ENCODE assay signal across 30 cellular contexts in genomic region chr6:80233955-80234354, GRCh38.
"Had no signal": no experiment of that assay in that cellular context is flagged by ENCODE, and none has a peak within 500 bp of the region (broad histone marks: within the 10 kb centered on the region; RNA-seq: fewer than 3 reads in every experiment).

No MANE protein-coding gene starts in this region.

- ATAC-seq: activated CD4-positive, CD25-positive, alpha-beta regulatory T cell treated with anti-CD3 and anti-CD28 coated beads, Interleukin-2, amount 50 U/mL, for 24 hours; activated CD8-positive, alpha-beta T cell treated with anti-CD3 and anti-CD28 coated beads for 36 hours; activated T-cell treated with anti-CD3 and anti-CD28 coated beads, Interleukin-2, amount 50 U/mL, for 4 hours; activated T-helper 17 cell treated with anti-CD3 and anti-CD28 coated beads, Interleukin-2, amount 50 U/mL, for 72 hours; gastroesophageal sphincter had no signal

- H3K36me3 ChIP-seq: brain microvascular endothelial cell, colonic mucosa, esophagus squamous epithelium, gastroesophageal sphincter had no signal

- H3K4me3 ChIP-seq: colonic mucosa, esophagus squamous epithelium, gastroesophageal sphincter had no signal

- FAIRE-seq: bronchial epithelial cell, endometrium, endothelial cell of umbilical vein had no signal

- H3K4me3 Mint-ChIP-seq: activated B cell treated with CpG ODN at 0.5 μM for 24 hours; activated CD8-positive, alpha-beta T cell treated with anti-CD3 and anti-CD28 coated beads for 36 hours; activated naive CD8-positive, alpha-beta T cell; activated T-cell treated with anti-CD3 and anti-CD28 coated beads, Interleukin-2, amount 50 U/mL, for 4 hours; activated T-helper 17 cell treated with anti-CD3 and anti-CD28 coated beads, Interleukin-2, amount 50 U/mL, for 72 hours had no signal

- H3K27me3 Mint-ChIP-seq: activated B cell treated with CpG ODN at 0.5 μM for 24 hours; activated CD8-positive, alpha-beta T cell treated with anti-CD3 and anti-CD28 coated beads for 36 hours; activated naive CD8-positive, alpha-beta T cell; activated T-helper 17 cell treated with anti-CD3 and anti-CD28 coated beads, Interleukin-2, amount 50 U/mL, for 72 hours had no signal

- DNase-seq: activated B cell treated with CpG ODN at 0.5 μM for 24 hours; activated CD4-positive, alpha-beta T cell treated with anti-CD3 and anti-CD28 coated beads for 48 hours; activated CD4-positive, alpha-beta T cell treated with anti-CD3 and anti-CD28 coated beads, Interleukin-2, amount 50 U/mL, for 1 hour; activated CD4-positive, alpha-beta T cell treated with anti-CD3 and anti-CD28 coated beads, Interleukin-2, amount 50 U/mL, for 48 hours; activated CD8-positive, alpha-beta memory T cell treated with anti-CD3 and anti-CD28 coated beads for 24 hours; activated CD8-positive, alpha-beta T cell treated with anti-CD3 and anti-CD28 coated beads for 36 hours; activated effector memory CD4-positive, alpha-beta T cell treated with Interleukin-2 at 50 U/mL for 16 hours; activated gamma-delta T cell treated with Interleukin-2 at 50 U/mL for 16 hours; activated naive CD4-positive, alpha-beta T cell treated with anti-CD3 and anti-CD28 coated beads, Interleukin-2, amount 50 U/mL, for 16 hours; activated naive CD4-positive, alpha-beta T cell treated with Interleukin-2 at 50 U/mL for 16 hours; activated T-cell treated with anti-CD3 and anti-CD28 coated beads, Interleukin-2, amount 50 U/mL, for 4 hours; amniotic stem cell; anterior cingulate cortex; brain microvascular endothelial cell; central memory CD4-positive, alpha-beta T cell; cerebellar nuclear complex; colonic mucosa; effector CD8-positive, alpha-beta T cell; esophagus squamous epithelium; foreskin melanocyte; T-helper 2 cell had no signal

- H3K27ac Mint-ChIP-seq: activated B cell treated with CpG ODN at 0.5 μM for 24 hours; activated CD8-positive, alpha-beta T cell treated with anti-CD3 and anti-CD28 coated beads for 36 hours; activated naive CD8-positive, alpha-beta T cell; activated T-helper 17 cell treated with anti-CD3 and anti-CD28 coated beads, Interleukin-2, amount 50 U/mL, for 72 hours had no signal

- H3K27me3 ChIP-seq: brain microvascular endothelial cell, colonic mucosa, esophagus squamous epithelium, gastroesophageal sphincter had no signal

- H3K9me3 Mint-ChIP-seq: activated B cell treated with CpG ODN at 0.5 μM for 24 hours; activated T-helper 17 cell treated with anti-CD3 and anti-CD28 coated beads, Interleukin-2, amount 50 U/mL, for 72 hours had no signal

- H3K4me1 Mint-ChIP-seq: activated B cell treated with CpG ODN at 0.5 μM for 24 hours; activated T-helper 17 cell treated with anti-CD3 and anti-CD28 coated beads, Interleukin-2, amount 50 U/mL, for 72 hours had no signal

- H3K9me3 ChIP-seq: colonic mucosa, esophagus squamous epithelium, gastroesophageal sphincter had no signal

- H3K4me1 ChIP-seq: colonic mucosa, esophagus squamous epithelium, gastroesophageal sphincter had no signal

- H3K27ac ChIP-seq: brain microvascular endothelial cell, colonic mucosa, epithelial cell of prostate, esophagus squamous epithelium, gastroesophageal sphincter, VCaP had no signal
